ENCODE assay signal across 1 cellular context in genomic region chr3:16174389-16174788, GRCh38.
TF ChIP-seq lines count a peak whose summit lies in the region.

GALNT15 (plus strand) TSS chr3:16174680; CDS start chr3:16175152, 472 bp downstream.

TF ChIP-seq in SK-N-SH treated with all-trans-retinoic acid at 6 μM for 48 hours, 23 proteins besides CTCF, POLR2A, EP300 and RAD21 (continued from another document):
- TF ChIP-seq PATZ1 (CRISPR knock-in tag; IDR thresholded peaks at IDR 0.05; ENCODE audit: borderline replicate concordance) (no peak), ZFP30 (CRISPR knock-in tag; IDR thresholded peaks at IDR 0.05) (no peak)
